13 cellular contexts compared by ENCODE assay signal in genomic region chr7:1053002-1053411, GRCh38. TPM values are rescaled to one million over a fixed set of nuclear protein-coding genes. Genes with fewer than 3 reads are reported as not detected.
A peak's percentile ranks its signal among the peaks of the same experiment; 100 is the strongest.
DNase-seq lines count a peak whose midpoint lies in the region; ATAC-seq and TF ChIP-seq lines count a peak whose summit lies in the region.
"Had no signal": no experiment of that assay in that cellular context is flagged by ENCODE, and none has a peak within 500 bp of the region (broad histone marks: within the 10 kb centered on the region; RNA-seq: fewer than 3 reads in every experiment).

No MANE protein-coding gene starts in this region.

- H3K4me3 Mint-ChIP-seq in endothelial cell (ENCODE audit: unreplicated experiment): no peak overlapping the region
- no peak overlapping the region for H3K4me3 Mint-ChIP-seq in activated T-cell treated with anti-CD3 and anti-CD28 coated beads, Interleukin-2, amount 50 U/mL, for 4 hours
- H3K4me3 Mint-ChIP-seq: memory B cell had no signal

- H3K27me3 ChIP-seq in lung (ENCODE audit: control insufficient read depth, insufficient read depth) (no peaks in the 10 kb centered on the region), upper lobe of left lung (no peaks in the 10 kb centered on the region)

- 52 to 61% methylated on average over 17 of the region's 17 CpGs for WGBS in lung, 2 donors
- 60 to 77% methylated on average over 9 to 17 of the region's 17 CpGs for WGBS in upper lobe of left lung, 2 donors

- no peaks in the 10 kb centered on the region for H3K9me3 Mint-ChIP-seq in endothelial cell (ENCODE audit: unreplicated experiment)
- no peaks in the 10 kb centered on the region for H3K9me3 Mint-ChIP-seq in activated T-cell treated with anti-CD3 and anti-CD28 coated beads, Interleukin-2, amount 50 U/mL, for 4 hours
- H3K9me3 Mint-ChIP-seq: memory B cell had no signal

- peak overlapping the region; percentile 6 for H3K9ac ChIP-seq in SK-N-MC (ENCODE audit: insufficient read length)

- H3K27me3 Mint-ChIP-seq in endothelial cell (ENCODE audit: unreplicated experiment): peaks cover 14% of the 10 kb centered on the region
- H3K27me3 Mint-ChIP-seq in activated T-cell treated with anti-CD3 and anti-CD28 coated beads, Interleukin-2, amount 50 U/mL, for 4 hours (ENCODE audit: low read depth): no peaks in the 10 kb centered on the region

- H3K27ac Mint-ChIP-seq in endothelial cell (ENCODE audit: unreplicated experiment): peak overlapping the region; percentile 95
- H3K27ac Mint-ChIP-seq: memory B cell had no signal

- TF ChIP-seq EP300 in upper lobe of left lung (IDR thresholded peaks at IDR 0.05): peak in 3 of 4 donors; percentile 74 to 79 (median 79)

- TF ChIP-seq CTCF in endothelial cell (IDR thresholded peaks at IDR 0.05; ENCODE audit: unreplicated experiment) (no peak), lung (IDR thresholded peaks at IDR 0.05; ENCODE audit: control extremely low read depth, extremely low read depth) (no peak), upper lobe of left lung (IDR thresholded peaks at IDR 0.05) (no peak)

- no peak for ATAC-seq in lung (ENCODE audit: insufficient read depth, low FRiP score)
- ATAC-seq in upper lobe of left lung (ENCODE audit: low FRiP score in 2 of 2): no peak
- ATAC-seq in activated T-cell treated with anti-CD3 and anti-CD28 coated beads, Interleukin-2, amount 50 U/mL, for 4 hours: no peak
- ATAC-seq in GM21528 (IDR thresholded peaks at IDR 0.05; ENCODE audit: low FRiP score, unreplicated experiment): no peak
- ATAC-seq: stimulated activated naive CD8-positive, alpha-beta T cell treated with anti-CD3 and anti-CD28 coated beads, Interleukin-15, Interleukin-2, amounts not matched to agents 100 U/mL and 50 U/mL, for 24 hours had no signal

- H3K9me3 ChIP-seq in SK-N-MC (ENCODE audit: low read depth, low read length) (no peaks in the 10 kb centered on the region), lung (ENCODE audit: control insufficient read depth in 2 of 2, insufficient read depth in 1 of 2, low read length in 1 of 2) (no peaks in the 10 kb centered on the region), upper lobe of left lung (no peaks in the 10 kb centered on the region)

- H3K4me1 ChIP-seq in lung (ENCODE audit: control insufficient read depth in 2 of 2, insufficient read depth in 2 of 2, low read length in 2 of 2): peaks cover 10 to 43% of the 10 kb centered on the region in 2 donors
- H3K4me1 ChIP-seq in upper lobe of left lung: peaks cover 75 to 89% (median 80%) of the 10 kb centered on the region in 4 donors

- DNase-seq in SK-N-MC (ENCODE audit: low read depth, low spot score): no peak
- DNase-seq in endothelial cell (ENCODE audit: low spot score): peak; percentile 72
- DNase-seq in lung (ENCODE audit: low spot score): no peak
- peak in 1 of 2 donors; percentile 82 for DNase-seq in upper lobe of left lung
- DNase-seq in NAMALWA (ENCODE audit: low spot score): no peak
- no peak for DNase-seq in activated T-cell treated with anti-CD3 and anti-CD28 coated beads, Interleukin-2, amount 50 U/mL, for 4 hours
- DNase-seq: NCI-H1694 treated with DMSO at 0.1 percent for 48 hours; NK-92 treated with Interleukin-12 subunit alpha and Interleukin-12 subunit beta, amount 100 ng/mL, for 24 hours; stimulated activated CD4-positive, alpha-beta T cell treated with anti-CD3 and anti-CD28 coated beads, Interleukin-4, amount 100 ng/mL, for 24 hours; stimulated activated naive CD8-positive, alpha-beta T cell treated with anti-CD3 and anti-CD28 coated beads, Interleukin-15, Interleukin-2, amounts not matched to agents 100 U/mL and 50 U/mL, for 24 hours; SW 1271 had no signal

- peak in 1 of 4 donors; percentile 19 for TF ChIP-seq POLR2A in upper lobe of left lung (IDR thresholded peaks at IDR 0.05)

- no peaks in the 10 kb centered on the region; the same call in 1 of the 2 replicates for H3K36me3 ChIP-seq in SK-N-MC (ENCODE audit: insufficient read depth, low read length)
- peaks cover 0 to 8% of the 10 kb centered on the region in 2 donors for H3K36me3 ChIP-seq in lung (ENCODE audit: control insufficient read depth in 2 of 2, insufficient read depth in 2 of 2, low read length in 2 of 2)
- H3K36me3 ChIP-seq in upper lobe of left lung: peaks cover 0 to 9% (median 4%) of the 10 kb centered on the region in 4 donors

- peaks cover 6% of the 10 kb centered on the region for H3K36me3 Mint-ChIP-seq in endothelial cell (ENCODE audit: low read depth, unreplicated experiment)
- H3K36me3 Mint-ChIP-seq in activated T-cell treated with anti-CD3 and anti-CD28 coated beads, Interleukin-2, amount 50 U/mL, for 4 hours (ENCODE audit: insufficient read depth): no peaks in the 10 kb centered on the region
- H3K36me3 Mint-ChIP-seq: memory B cell had no signal

- H3K4me1 Mint-ChIP-seq in endothelial cell (ENCODE audit: unreplicated experiment): peaks cover 44% of the 10 kb centered on the region
- peaks cover 30% of the 10 kb centered on the region for H3K4me1 Mint-ChIP-seq in activated T-cell treated with anti-CD3 and anti-CD28 coated beads, Interleukin-2, amount 50 U/mL, for 4 hours (ENCODE audit: low read depth)

- no peak overlapping the region for H3K4me3 ChIP-seq in SK-N-MC
- H3K4me3 ChIP-seq in lung: no peak overlapping the region
- H3K4me3 ChIP-seq in upper lobe of left lung: no peak overlapping the region

- H3K27ac ChIP-seq in SK-N-MC: peak overlapping the region; percentile 36; the same call in 1 of the 2 replicates
- H3K27ac ChIP-seq in lung (ENCODE audit: low read depth in 1 of 2, low read length in 1 of 2): peak overlapping the region; percentile 55 to 91
- H3K27ac ChIP-seq in upper lobe of left lung: peak overlapping the region; percentile 85 to 94 (median 90)

RNA-seq across cellular contexts. Expression of gene GPR146, which starts 8.7 kb away (rescaled TPM):
- total RNA-seq in endothelial cell (ENCODE audit: unreplicated experiment): 8.1 TPM
- 10 to 100 TPM; 13.7 to 14.4 TPM for total RNA-seq in lung
- 10 to 100 TPM; 13.7 to 27.1 TPM for polyA plus RNA-seq in lung
- total RNA-seq in upper lobe of left lung: 10 to 100 TPM; 11.2 to 32.8 (median 28.9) TPM
- total RNA-seq in activated T-cell treated with anti-CD3 and anti-CD28 coated beads, Interleukin-2, amount 50 U/mL, for 4 hours: under 1 TPM in 2 of 3 donors, not detected in 1; 0.21 to 0.52 TPM

RNA-seq across cellular contexts. Expression of gene GPER1, which starts 34.9 kb away (rescaled TPM):
- total RNA-seq in endothelial cell (ENCODE audit: unreplicated experiment) (0.72 TPM), lung (1 to 10 TPM; 5.9 to 7.7 TPM), upper lobe of left lung (10 to 100 TPM in 2 of 6 donors, 1 to 10 TPM in 4; 6.5 to 24.7 (median 8.5) TPM)
- 1 to 10 TPM; 3.7 to 6.7 TPM for polyA plus RNA-seq in lung
- total RNA-seq in activated T-cell treated with anti-CD3 and anti-CD28 coated beads, Interleukin-2, amount 50 U/mL, for 4 hours: under 1 TPM; 0.08 to 0.11 (median 0.08) TPM

Comparison
In these comparisons a context has a peak if more than half of its experiments do, and no peak if none do; other contexts are left out.
1. H3K27ac ChIP-seq: peak in every context shown above with its lines; median percentile 90 in upper lobe of left lung; 73 in lung; 36 in SK-N-MC.